8 cellular contexts compared by ENCODE assay signal in the genomic region with DNA sequence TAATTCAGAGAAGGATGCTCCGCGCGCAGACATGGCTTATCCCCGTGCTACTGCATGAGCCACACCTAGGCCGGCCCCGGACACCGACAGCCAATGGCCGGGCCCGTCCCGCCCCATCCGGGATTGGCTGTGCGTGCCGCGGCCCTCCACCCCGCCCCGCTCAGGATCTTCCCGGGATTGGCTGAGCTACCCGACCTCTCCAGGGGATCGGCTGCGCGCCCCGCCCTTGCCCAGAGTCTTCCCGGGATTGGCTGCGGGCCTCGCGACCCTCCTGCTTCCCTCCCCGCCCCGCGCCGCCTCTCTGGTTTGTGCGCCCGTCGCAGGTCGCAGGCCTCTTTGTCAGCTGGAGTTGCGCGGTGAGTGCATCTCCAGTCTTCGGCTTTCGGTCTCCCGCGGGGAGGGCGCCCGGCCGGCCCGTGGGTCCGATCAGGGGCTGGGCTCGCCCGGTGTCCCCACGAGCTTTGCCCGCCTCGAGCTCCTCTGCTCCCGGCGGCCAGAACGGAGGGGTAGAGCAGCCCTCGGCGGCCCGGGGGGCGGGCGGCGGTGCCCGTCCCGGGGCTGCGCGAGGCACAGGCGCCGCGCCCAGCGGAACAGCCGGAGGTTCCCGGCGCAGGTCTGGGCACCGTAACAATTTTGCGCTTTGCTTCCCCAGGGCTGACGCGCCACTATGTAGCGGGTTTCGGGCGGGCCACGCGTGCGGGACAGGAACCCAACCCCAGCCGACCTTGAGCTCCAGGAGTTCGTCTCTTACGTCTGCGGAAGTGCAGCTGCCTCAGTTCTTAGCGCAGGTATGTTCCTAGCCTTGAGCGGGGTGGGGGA. TPM values are rescaled to one million over a fixed set of nuclear protein-coding genes. Genes with fewer than 3 reads are reported as not detected.
DNase-seq lines count a peak whose midpoint lies in the region; ATAC-seq and TF ChIP-seq lines count a peak whose summit lies in the region.

No MANE protein-coding gene starts in this region.

- peak overlapping the region; percentile 94 for H3K27ac Mint-ChIP-seq in activated naive CD8-positive, alpha-beta T cell treated with anti-CD3 and anti-CD28 coated beads, Interleukin-2, amount 10 ng/mL, durations not matched to agents 7 days and 5 days
- peak overlapping the region; percentile 94 for H3K27ac Mint-ChIP-seq in glutamatergic neuron (ENCODE audit: unreplicated experiment)
- peak overlapping the region; percentile 89 for H3K27ac Mint-ChIP-seq in osteocyte (ENCODE audit: unreplicated experiment)

- peaks cover 35% of the 10 kb centered on the region for H3K4me1 Mint-ChIP-seq in activated naive CD8-positive, alpha-beta T cell treated with anti-CD3 and anti-CD28 coated beads, Interleukin-2, amount 10 ng/mL, durations not matched to agents 7 days and 5 days
- H3K4me1 Mint-ChIP-seq in glutamatergic neuron (ENCODE audit: low read depth, unreplicated experiment) (peaks cover 16% of the 10 kb centered on the region), osteocyte (ENCODE audit: unreplicated experiment) (peaks cover 36% of the 10 kb centered on the region)

- no peaks in the 10 kb centered on the region for H3K36me3 ChIP-seq in thymus (ENCODE audit: control insufficient read depth, insufficient read depth)

- POLR2A ChIA-PET in activated naive CD8-positive, alpha-beta T cell treated with anti-CD3 and anti-CD28 coated beads, Interleukin-2, amount 10 ng/mL, durations not matched to agents 7 days and 5 days (lab: Charles Lee): interaction anchor here (0.6 to 3.5 kb wide), 13 partner anchors 8 to 1351 kb away, joined by 3 to 105 read pairs (median 4); partner anchors contain the start of genes FIP1L1 and USP46

- DNase-seq in GM10266 (ENCODE audit: extremely low spot score) (peak; percentile 97), NCI-H1092 (lab: John Stamatoyannopoulos, UW) (peak; percentile 95), SKM-1 (lab: John Stamatoyannopoulos, UW; ENCODE audit: unreplicated experiment) (peak; percentile 87), glutamatergic neuron (peak; percentile 100), osteocyte (ENCODE audit: extremely low spot score, unreplicated experiment) (peak; percentile 99)
- peak; percentile 95 for DNase-seq in activated naive CD8-positive, alpha-beta T cell treated with anti-CD3 and anti-CD28 coated beads, Interleukin-2, amount 10 ng/mL, durations not matched to agents 7 days and 5 days

- H3K27me3 ChIP-seq in thymus (ENCODE audit: control insufficient read depth, insufficient read depth): no peaks in the 10 kb centered on the region

- peaks cover 6% of the 10 kb centered on the region for H3K27me3 Mint-ChIP-seq in activated naive CD8-positive, alpha-beta T cell treated with anti-CD3 and anti-CD28 coated beads, Interleukin-2, amount 10 ng/mL, durations not matched to agents 7 days and 5 days
- H3K27me3 Mint-ChIP-seq in glutamatergic neuron (ENCODE audit: unreplicated experiment) (no peaks in the 10 kb centered on the region), osteocyte (ENCODE audit: unreplicated experiment) (peaks cover 14% of the 10 kb centered on the region)

- H3K4me3 ChIP-seq in thymus (ENCODE audit: low read length): peak overlapping the region; percentile 71

- peak; percentile 93 for ATAC-seq in HG02610 (IDR thresholded peaks at IDR 0.05; ENCODE audit: unreplicated experiment)
- peak; percentile 93 for ATAC-seq in activated naive CD8-positive, alpha-beta T cell treated with anti-CD3 and anti-CD28 coated beads, Interleukin-2, amount 10 ng/mL, durations not matched to agents 7 days and 5 days (ENCODE audit: low read depth)

- whole genome bisulfite sequencing in thymus: 1% methylated on average over 86 of the region's 86 CpGs

- H3K36me3 Mint-ChIP-seq in activated naive CD8-positive, alpha-beta T cell treated with anti-CD3 and anti-CD28 coated beads, Interleukin-2, amount 10 ng/mL, durations not matched to agents 7 days and 5 days: peaks cover 29% of the 10 kb centered on the region
- H3K36me3 Mint-ChIP-seq in glutamatergic neuron (ENCODE audit: unreplicated experiment): no peaks in the 10 kb centered on the region
- peaks cover 13% of the 10 kb centered on the region for H3K36me3 Mint-ChIP-seq in osteocyte (ENCODE audit: unreplicated experiment)

- H3K4me1 ChIP-seq in thymus (ENCODE audit: control insufficient read depth, insufficient read depth, low read length): peaks cover 7% of the 10 kb centered on the region

- H3K4me3 Mint-ChIP-seq in activated naive CD8-positive, alpha-beta T cell treated with anti-CD3 and anti-CD28 coated beads, Interleukin-2, amount 10 ng/mL, durations not matched to agents 7 days and 5 days: peak overlapping the region; percentile 93
- H3K4me3 Mint-ChIP-seq in glutamatergic neuron (ENCODE audit: unreplicated experiment) (peak overlapping the region; percentile 95), osteocyte (ENCODE audit: unreplicated experiment) (peak overlapping the region; percentile 87)

- no peaks in the 10 kb centered on the region for H3K9me3 ChIP-seq in thymus (ENCODE audit: control insufficient read depth)

- no peak for TF ChIP-seq CTCF in GM10266 (IDR thresholded peaks at IDR 0.05; ENCODE audit: control insufficient read depth, insufficient read depth, low read depth, missing control alignments)
- TF ChIP-seq CTCF in glutamatergic neuron (IDR thresholded peaks at IDR 0.05; ENCODE audit: partially characterized antibody, unreplicated experiment): no peak
- no peak for TF ChIP-seq CTCF in osteocyte (IDR thresholded peaks at IDR 0.05)

- H3K27ac ChIP-seq in thymus (ENCODE audit: low read depth): peak overlapping the region; percentile 88

- no peaks in the 10 kb centered on the region for H3K9me3 Mint-ChIP-seq in activated naive CD8-positive, alpha-beta T cell treated with anti-CD3 and anti-CD28 coated beads, Interleukin-2, amount 10 ng/mL, durations not matched to agents 7 days and 5 days
- H3K9me3 Mint-ChIP-seq in glutamatergic neuron (ENCODE audit: unreplicated experiment) (peaks cover 12% of the 10 kb centered on the region), osteocyte (ENCODE audit: unreplicated experiment) (no peaks in the 10 kb centered on the region)

RNA-seq across cellular contexts. Expression of gene ERVMER34-1, which starts 38.8 kb away (rescaled TPM):
- total RNA-seq in activated naive CD8-positive, alpha-beta T cell treated with anti-CD3 and anti-CD28 coated beads, Interleukin-2, amount 10 ng/mL, durations not matched to agents 7 days and 5 days: not detected
- total RNA-seq in glutamatergic neuron (ENCODE audit: unreplicated experiment): not detected
- 0.24 and 0.26 TPM in 2 replicates for total RNA-seq in osteocyte
- polyA plus RNA-seq in thymus: 0.25 TPM

RNA-seq across cellular contexts. Expression of gene USP46, which starts 53.3 kb away (rescaled TPM):
- 1 to 10 TPM; 8.3 to 9.1 TPM for total RNA-seq in activated naive CD8-positive, alpha-beta T cell treated with anti-CD3 and anti-CD28 coated beads, Interleukin-2, amount 10 ng/mL, durations not matched to agents 7 days and 5 days
- total RNA-seq in glutamatergic neuron (ENCODE audit: unreplicated experiment) (72.4 TPM), osteocyte (18.7 and 18.8 TPM in 2 replicates)
- 5.2 TPM for polyA plus RNA-seq in thymus

Comparison
In these comparisons a context has a peak if more than half of its experiments do, and no peak if none do; other contexts are left out.
1. Peak in every context shown above with its lines: DNase-seq, ATAC-seq, H3K4me3 ChIP-seq and H3K27ac ChIP-seq.